ENCODE assay signal across 15 cellular contexts in the genomic region with DNA sequence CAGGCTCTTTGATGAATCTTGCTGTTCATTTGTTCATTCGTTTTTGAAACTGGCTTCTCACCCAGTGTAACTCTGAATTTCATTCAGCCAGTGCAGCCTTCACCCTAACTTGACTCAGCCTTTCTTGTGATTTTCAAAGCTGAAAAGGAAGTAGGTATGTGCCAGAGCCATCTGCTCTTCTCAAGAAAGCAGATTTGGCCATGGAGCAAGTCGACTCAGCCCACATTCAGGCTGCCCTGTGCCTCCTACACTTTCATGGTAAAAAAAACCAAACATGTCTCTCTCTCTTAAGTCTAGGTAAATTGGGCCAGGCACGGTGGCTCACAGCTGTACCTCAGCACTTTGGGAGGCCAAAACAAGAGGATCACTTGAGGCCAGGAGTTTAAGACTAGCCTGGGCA. TPM values are rescaled to one million over a fixed set of nuclear protein-coding genes. Genes with fewer than 3 reads are reported as not detected.
DNase-seq lines count a peak whose midpoint lies in the region; ATAC-seq, FAIRE-seq and TF ChIP-seq lines count a peak whose summit lies in the region.
"Had no signal": no experiment of that assay in that cellular context is flagged by ENCODE, and none has a peak within 500 bp of the region (broad histone marks: within the 10 kb centered on the region; RNA-seq: fewer than 3 reads in every experiment).

No MANE protein-coding gene starts in this region.

- peaks cover 0 to 2% of the 10 kb centered on the region in 2 experiments for H3K4me1 ChIP-seq in trophoblast cell (ENCODE audit: control insufficient read depth in 1 of 2, insufficient read depth in 2 of 2, low read length in 2 of 2)

- H4K91ac ChIP-seq in trophoblast cell (ENCODE audit: low read depth, low read length), result no peak overlapping the region

- no CpG with 5 or more reads among the region's 3 CpGs for WGBS in trophoblast cell (ENCODE audit: extremely low coverage, insufficient coverage, insufficient read length)

- peak overlapping the region; percentile 43 for H4K12ac ChIP-seq in trophoblast cell (ENCODE audit: low read depth, low read length)

- H3K14ac ChIP-seq in trophoblast cell (ENCODE audit: low read length), result no peak overlapping the region

- H3K9ac ChIP-seq in trophoblast cell (ENCODE audit: low read length), result no peak overlapping the region

- H3K4ac ChIP-seq in trophoblast cell (ENCODE audit: low read depth, low read length), result no peak overlapping the region

- H3K36me3 ChIP-seq in bronchial epithelial cell (ENCODE audit: control insufficient read depth, insufficient read depth, low read length) (no peaks in the 10 kb centered on the region), trophoblast cell (ENCODE audit: control insufficient read depth in 1 of 2, insufficient read depth in 2 of 2, low read length in 2 of 2) (no peaks in the 10 kb centered on the region)
- H3K36me3 ChIP-seq: heart right ventricle had no signal

- H3K18ac ChIP-seq in trophoblast cell (ENCODE audit: low read length), result peak overlapping the region; percentile 37

- no peak overlapping the region for H2AFZ ChIP-seq in trophoblast cell (ENCODE audit: insufficient read depth, low read length, poor library complexity)

- H3K9me3 ChIP-seq in trophoblast cell (ENCODE audit: insufficient read depth, low read depth, low read length), result no peaks in the 10 kb centered on the region
- H3K9me3 ChIP-seq: heart right ventricle had no signal

- DNase-seq in GF-D8 (lab: John Stamatoyannopoulos, UW), result peak; percentile 71
- DNase-seq in Kasumi-1 (lab: John Stamatoyannopoulos, UW), result peak; percentile 55 to 75
- no peak for DNase-seq in bronchial epithelial cell (ENCODE audit: low read depth)
- no peak for DNase-seq in trophoblast cell
- no peak for DNase-seq in SW480 (ENCODE audit: low spot score)
- no peak for DNase-seq in stimulated activated CD4-positive, alpha-beta T cell treated with anti-CD3 and anti-CD28 coated beads, Interleukin-1b, Interleukin-23, amount 100 ng/mL, for 48 hours
- DNase-seq: activated CD4-positive, alpha-beta T cell treated with anti-CD3 and anti-CD28 coated beads for 4 hours; effector memory CD4-positive, alpha-beta T cell; heart right ventricle; NCI-H1930; stimulated activated CD4-positive, alpha-beta T cell treated with anti-CD3 and anti-CD28 coated beads, Interleukin-4, amount 100 ng/mL, for 24 hours had no signal

- FAIRE-seq in bronchial epithelial cell (lab: Jason Lieb, UNC), result peak; percentile 50

- no peak overlapping the region for H3K27ac ChIP-seq in trophoblast cell (ENCODE audit: low read depth, low read length)

- H3K27me3 ChIP-seq in bronchial epithelial cell (ENCODE audit: control insufficient read depth, insufficient read depth, low read length) (no peaks in the 10 kb centered on the region), trophoblast cell (ENCODE audit: insufficient read depth, low read length) (no peaks in the 10 kb centered on the region)
- H3K27me3 ChIP-seq: heart right ventricle had no signal

- H2BK5ac ChIP-seq in trophoblast cell (ENCODE audit: low read depth, low read length, poor library complexity), result no peak overlapping the region

- H3K4me3 ChIP-seq in bronchial epithelial cell (ENCODE audit: low read depth, low read length) (no peak overlapping the region), trophoblast cell (ENCODE audit: low read depth, low read length) (no peak overlapping the region)
- H3K4me3 ChIP-seq: heart right ventricle, lung, skin epidermis had no signal

- no peak overlapping the region for H3K23ac ChIP-seq in trophoblast cell (ENCODE audit: low read length)

- H2BK12ac ChIP-seq in trophoblast cell (ENCODE audit: low read length), result peak overlapping the region; percentile 76

- H3K79me2 ChIP-seq in trophoblast cell (ENCODE audit: control insufficient read depth, insufficient read depth, low read length, poor library complexity), result peaks cover 2% of the 10 kb centered on the region

- H3K79me1 ChIP-seq in trophoblast cell (ENCODE audit: low read length), result peaks cover 3% of the 10 kb centered on the region

- no peak overlapping the region for H2BK120ac ChIP-seq in trophoblast cell (ENCODE audit: insufficient read depth, low read length, poor library complexity)

- H4K8ac ChIP-seq in trophoblast cell (ENCODE audit: low read depth, low read length), result peak overlapping the region; percentile 65

- H3K4me2 ChIP-seq in trophoblast cell (ENCODE audit: low read length), result no peak overlapping the region

- no peak for TF ChIP-seq CTCF in bronchial epithelial cell (IDR thresholded peaks at IDR 0.05; ENCODE audit: insufficient read depth, low read length, severe bottlenecking)

- ATAC-seq in HG03039 (IDR thresholded peaks at IDR 0.05; ENCODE audit: unreplicated experiment) (no peak), HG03521 (IDR thresholded peaks at IDR 0.05; ENCODE audit: unreplicated experiment) (no peak)
- ATAC-seq: heart right ventricle had no signal

- H2AK5ac ChIP-seq in trophoblast cell (ENCODE audit: low read length), result no peak overlapping the region

RNA-seq across cellular contexts. Expression of gene NOCT, which starts 56.2 kb away (rescaled TPM):
- 8.4 and 12.0 TPM in 2 replicates for total RNA-seq in bronchial epithelial cell
- polyA plus RNA-seq in trophoblast cell (2013), result 26.0 and 26.1 TPM in 2 replicates

Comparison
In these comparisons a context has a peak if more than half of its experiments do, and no peak if none do; other contexts are left out.
1. DNase-seq: peak in GF-D8 (single experiment) and Kasumi-1 (2 of 2); none in bronchial epithelial cell (single experiment), trophoblast cell (0 of 2), SW480 (single experiment) and stimulated activated CD4-positive, alpha-beta T cell treated with anti-CD3 and anti-CD28 coated beads, Interleukin-1b, Interleukin-23, amount 100 ng/mL, for 48 hours (single experiment).